34 cellular contexts compared by ENCODE assay signal in genomic region chr2:81235601-81236000, GRCh38.
"Had no signal": no experiment of that assay in that cellular context is flagged by ENCODE, and none has a peak within 500 bp of the region (broad histone marks: within the 10 kb centered on the region; RNA-seq: fewer than 3 reads in every experiment).

No MANE protein-coding gene starts in this region.

- FAIRE-seq: TTC549 had no signal

- H3K4me1 ChIP-seq: Peyer's patch, SJSA1 had no signal

- H3K27ac Mint-ChIP-seq: activated CD4-positive, alpha-beta memory T cell treated with anti-CD3 and anti-CD28 coated beads for 36 hours; activated CD4-positive, alpha-beta T cell treated with anti-CD3 and anti-CD28 coated beads for 36 hours; activated CD4-positive, alpha-beta T cell treated with anti-CD3 and anti-CD28 coated beads, Interleukin-2, amount 10 ng/mL, durations not matched to agents 7 days and 5 days; activated CD8-positive, alpha-beta memory T cell treated with anti-CD3 and anti-CD28 coated beads, Interleukin-2, amount 10 ng/mL, durations not matched to agents 7 days and 5 days; activated naive CD8-positive, alpha-beta T cell treated with anti-CD3 and anti-CD28 coated beads for 36 hours; T-helper 1 cell treated with Interleukin-12 subunit alpha and Interleukin-12 subunit beta and Interleukin-4 antibody, amounts not matched to agents 30 μg/mL and 1 μg/mL, for 36 hours; T-helper 2 cell treated with Interferon-gamma antibody and Interleukin-4, amounts not matched to agents 5 μg/mL and 100 μg/mL, for 36 hours had no signal

- H3K36me3 ChIP-seq: brain microvascular endothelial cell, Peyer's patch, SJSA1 had no signal

- ATAC-seq: activated CD4-positive, alpha-beta T cell treated with anti-CD3 and anti-CD28 coated beads for 36 hours; activated CD4-positive, CD25-positive, alpha-beta regulatory T cell treated with anti-CD3 and anti-CD28 coated beads, Interleukin-2, amount 50 U/mL, for 24 hours; activated CD8-positive, alpha-beta memory T cell treated with anti-CD3 and anti-CD28 coated beads, Interleukin-2, amount 10 ng/mL, durations not matched to agents 7 days and 5 days had no signal

- DNase-seq: activated CD4-positive, alpha-beta memory T cell treated with anti-CD3 and anti-CD28 coated beads for 36 hours; activated CD4-positive, alpha-beta T cell treated with anti-CD3 and anti-CD28 coated beads for 36 hours; activated CD4-positive, alpha-beta T cell treated with anti-CD3 and anti-CD28 coated beads, Interleukin-2, amount 10 ng/mL, durations not matched to agents 7 days and 5 days; activated CD8-positive, alpha-beta memory T cell treated with anti-CD3 and anti-CD28 coated beads for 24 hours; activated CD8-positive, alpha-beta memory T cell treated with anti-CD3 and anti-CD28 coated beads, Interleukin-2, amount 10 ng/mL, durations not matched to agents 7 days and 5 days; activated CD8-positive, alpha-beta memory T cell treated with anti-CD3 and anti-CD28 coated beads, Interleukin-2, amount 50 U/mL, for 48 hours; activated effector memory CD4-positive, alpha-beta T cell treated with Interleukin-2 at 50 U/mL for 16 hours; activated naive CD4-positive, alpha-beta T cell treated with anti-CD3 and anti-CD28 coated beads, Interleukin-2, amount 50 U/mL, for 16 hours; activated naive CD8-positive, alpha-beta T cell treated with anti-CD3 and anti-CD28 coated beads for 36 hours; activated T-cell treated with anti-CD3 and anti-CD28 coated beads, Interleukin-2, amount 50 U/mL, for 48 hours; amniotic stem cell; aorta; brain microvascular endothelial cell; central memory CD4-positive, alpha-beta T cell; MM.1S; MV-4-11; NCI-H1092; NCI-H1436 treated with DMSO at 0.1 percent for 48 hours; NCI-H1694 treated with DMSO at 0.1 percent for 48 hours; NCI-H2029; NCI-H2171 treated with DMSO at 0.1 percent for 48 hours; NCI-H2227 treated with DMSO at 0.1 percent for 48 hours; NCI-H446; NCI-H524 treated with DMSO at 0.1 percent for 48 hours; Peyer's patch; RPMI8226; SHP77 treated with DMSO at 0.1 percent for 48 hours; SK-N-SH had no signal

- H3K36me3 Mint-ChIP-seq: activated CD4-positive, alpha-beta memory T cell treated with anti-CD3 and anti-CD28 coated beads for 36 hours; activated CD8-positive, alpha-beta memory T cell treated with anti-CD3 and anti-CD28 coated beads, Interleukin-2, amount 10 ng/mL, durations not matched to agents 7 days and 5 days; activated naive CD8-positive, alpha-beta T cell treated with anti-CD3 and anti-CD28 coated beads for 36 hours had no signal

- H3K4me1 Mint-ChIP-seq: activated CD4-positive, alpha-beta T cell treated with anti-CD3 and anti-CD28 coated beads for 36 hours; activated CD4-positive, alpha-beta T cell treated with anti-CD3 and anti-CD28 coated beads, Interleukin-2, amount 10 ng/mL, durations not matched to agents 7 days and 5 days; activated CD8-positive, alpha-beta memory T cell treated with anti-CD3 and anti-CD28 coated beads, Interleukin-2, amount 10 ng/mL, durations not matched to agents 7 days and 5 days; activated naive CD8-positive, alpha-beta T cell treated with anti-CD3 and anti-CD28 coated beads for 36 hours had no signal

- H3K4me2 ChIP-seq: KMS-11, SK-N-SH had no signal

- H3K27ac ChIP-seq: brain microvascular endothelial cell, KMS-11, Peyer's patch, SJSA1 had no signal

- H3K4me3 ChIP-seq: Peyer's patch, SJSA1 had no signal

- H3K27me3 ChIP-seq: brain microvascular endothelial cell, Peyer's patch, SJSA1 had no signal

- H3K9ac ChIP-seq: KMS-11, SK-N-SH had no signal

- H3K9me3 ChIP-seq: Peyer's patch, SJSA1, SK-N-SH had no signal

- H3K27me3 Mint-ChIP-seq: activated CD4-positive, alpha-beta memory T cell treated with anti-CD3 and anti-CD28 coated beads for 36 hours; activated CD4-positive, alpha-beta T cell treated with anti-CD3 and anti-CD28 coated beads for 36 hours; activated CD4-positive, alpha-beta T cell treated with anti-CD3 and anti-CD28 coated beads, Interleukin-2, amount 10 ng/mL, durations not matched to agents 7 days and 5 days; activated CD8-positive, alpha-beta memory T cell treated with anti-CD3 and anti-CD28 coated beads, Interleukin-2, amount 10 ng/mL, durations not matched to agents 7 days and 5 days; activated naive CD8-positive, alpha-beta T cell treated with anti-CD3 and anti-CD28 coated beads for 36 hours had no signal

- H3K4me3 Mint-ChIP-seq: activated CD4-positive, alpha-beta memory T cell treated with anti-CD3 and anti-CD28 coated beads for 36 hours; activated CD4-positive, alpha-beta T cell treated with anti-CD3 and anti-CD28 coated beads for 36 hours; activated CD4-positive, alpha-beta T cell treated with anti-CD3 and anti-CD28 coated beads, Interleukin-2, amount 10 ng/mL, durations not matched to agents 7 days and 5 days; activated CD8-positive, alpha-beta memory T cell treated with anti-CD3 and anti-CD28 coated beads, Interleukin-2, amount 10 ng/mL, durations not matched to agents 7 days and 5 days; activated naive CD8-positive, alpha-beta T cell treated with anti-CD3 and anti-CD28 coated beads for 36 hours; T-helper 1 cell treated with Interleukin-12 subunit alpha and Interleukin-12 subunit beta and Interleukin-4 antibody, amounts not matched to agents 30 μg/mL and 1 μg/mL, for 36 hours; T-helper 2 cell treated with Interferon-gamma antibody and Interleukin-4, amounts not matched to agents 5 μg/mL and 100 μg/mL, for 36 hours had no signal
